ENCODE assay signal across 8 cellular contexts in genomic region chr11:60265373-60266214, GRCh38. TPM values are rescaled to one million over a fixed set of nuclear protein-coding genes. Genes with fewer than 3 reads are reported as not detected.
DNase-seq lines count a peak whose midpoint lies in the region; ATAC-seq and TF ChIP-seq lines count a peak whose summit lies in the region.

No MANE protein-coding gene starts in this region.

- peak; percentile 47 for TF ChIP-seq CTCF in neutrophil (IDR thresholded peaks at IDR 0.05)

- ATAC-seq in HG03354 (IDR thresholded peaks at IDR 0.05; ENCODE audit: poor library complexity, severe bottlenecking, unreplicated experiment) (peak; percentile 66), HG03039 (IDR thresholded peaks at IDR 0.05; ENCODE audit: unreplicated experiment) (no peak)

- H3K9me3 Mint-ChIP-seq in activated naive CD4-positive, alpha-beta T cell treated with anti-CD3 and anti-CD28 coated beads for 36 hours: peaks cover 4% of the 10 kb centered on the region

- no peak overlapping the region for H3K27ac ChIP-seq in neutrophil

- H3K36me3 ChIP-seq in neutrophil: no peaks in the 10 kb centered on the region

- TF ChIP-seq POLR2A in erythroblast (IDR thresholded peaks at IDR 0.05; ENCODE audit: low read length): no peak

- intact Hi-C loops in activated naive CD4-positive, alpha-beta T cell treated with anti-CD3 and anti-CD28 coated beads for 36 hours (cut with micrococcal nuclease): loop anchor here (1.0 to 5.0 kb wide), 6 partner anchors 80 to 491 kb away; partner anchors contain the start of gene MS4A15

- peaks cover 8% of the 10 kb centered on the region for H3K27me3 Mint-ChIP-seq in activated naive CD4-positive, alpha-beta T cell treated with anti-CD3 and anti-CD28 coated beads for 36 hours (ENCODE audit: low read depth)

- no peak overlapping the region for H3K27ac Mint-ChIP-seq in activated naive CD4-positive, alpha-beta T cell treated with anti-CD3 and anti-CD28 coated beads for 36 hours

- H3K4me3 ChIP-seq in neutrophil (ENCODE audit: low read depth in 1 of 2, low read length in 1 of 2): no peak overlapping the region

- no peaks in the 10 kb centered on the region for H3K36me3 Mint-ChIP-seq in activated naive CD4-positive, alpha-beta T cell treated with anti-CD3 and anti-CD28 coated beads for 36 hours (ENCODE audit: low read depth)

- no peaks in the 10 kb centered on the region for H3K4me1 ChIP-seq in neutrophil (ENCODE audit: control insufficient read depth in 1 of 2, insufficient read depth in 1 of 2, low read depth in 1 of 2, low read length in 1 of 2)

- CTCF ChIA-PET in activated naive CD4-positive, alpha-beta T cell treated with anti-CD3 and anti-CD28 coated beads for 36 hours (lab: Charles Lee): interaction anchor here (0.5 to 2.0 kb wide), 18 partner anchors 10 to 497 kb away, joined by 3 to 13 read pairs (median 3); no protein-coding TSS in a partner anchor

- no peak overlapping the region for H3K4me3 Mint-ChIP-seq in activated naive CD4-positive, alpha-beta T cell treated with anti-CD3 and anti-CD28 coated beads for 36 hours

- DNase-seq in activated naive CD4-positive, alpha-beta T cell treated with anti-CD3 and anti-CD28 coated beads for 36 hours: peak; percentile 27
- no peak for DNase-seq in activated naive CD4-positive, alpha-beta T cell treated with Interleukin-2 at 50 U/mL for 16 hours
- DNase-seq in RKO (ENCODE audit: low spot score) (peak; percentile 61), erythroblast (lab: John Stamatoyannopoulos, UW) (peak; percentile 15 to 46)
- DNase-seq in activated CD8-positive, alpha-beta memory T cell treated with anti-CD3 and anti-CD28 coated beads, Interleukin-2, amount 50 U/mL, for 4 hours: no peak

- no peaks in the 10 kb centered on the region for H3K27me3 ChIP-seq in neutrophil

- H3K9me3 ChIP-seq in neutrophil: no peaks in the 10 kb centered on the region

- no peaks in the 10 kb centered on the region for H3K4me1 Mint-ChIP-seq in activated naive CD4-positive, alpha-beta T cell treated with anti-CD3 and anti-CD28 coated beads for 36 hours (ENCODE audit: low read depth)

RNA-seq across cellular contexts. Expression of gene MS4A4A, which starts 14.9 kb away (rescaled TPM):
- total RNA-seq in activated naive CD4-positive, alpha-beta T cell treated with anti-CD3 and anti-CD28 coated beads for 36 hours: not detected

RNA-seq across cellular contexts. Expression of gene MS4A4E, which starts 22.7 kb away (rescaled TPM):
- not detected for total RNA-seq in activated naive CD4-positive, alpha-beta T cell treated with anti-CD3 and anti-CD28 coated beads for 36 hours

Comparison
In these comparisons a context has a peak if more than half of its experiments do, and no peak if none do; other contexts are left out.
1. DNase-seq: peak in activated naive CD4-positive, alpha-beta T cell treated with anti-CD3 and anti-CD28 coated beads for 36 hours (single experiment), RKO (single experiment) and erythroblast (2 of 2); none in activated naive CD4-positive, alpha-beta T cell treated with Interleukin-2 at 50 U/mL for 16 hours (single experiment) and activated CD8-positive, alpha-beta memory T cell treated with anti-CD3 and anti-CD28 coated beads, Interleukin-2, amount 50 U/mL, for 4 hours (single experiment).